19 cellular contexts compared by ENCODE assay signal in the genomic region with DNA sequence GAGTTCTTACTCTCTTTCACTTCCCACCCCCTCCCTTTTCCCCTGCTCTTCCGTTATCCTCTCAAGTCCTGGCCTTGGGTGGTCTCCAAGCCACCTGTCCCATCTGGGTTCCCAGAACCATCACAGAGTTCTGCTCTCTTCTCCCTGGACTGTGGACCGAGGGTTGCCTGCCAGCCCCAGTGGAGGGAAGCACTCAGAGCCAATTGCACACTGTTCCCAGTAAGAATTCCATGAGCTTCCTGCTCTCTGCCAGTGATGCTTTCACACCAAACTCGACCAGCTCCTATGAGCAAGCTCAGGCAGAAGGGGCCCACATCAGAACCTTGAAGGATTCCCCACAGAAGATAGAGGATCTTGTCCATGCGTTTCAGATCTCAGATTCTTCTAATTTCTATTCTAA. TPM values are rescaled to one million over a fixed set of nuclear protein-coding genes. Genes with fewer than 3 reads are reported as not detected.
DNase-seq lines count a peak whose midpoint lies in the region; ATAC-seq lines count a peak whose summit lies in the region.
"Had no signal": no experiment of that assay in that cellular context is flagged by ENCODE, and none has a peak within 500 bp of the region (broad histone marks: within the 10 kb centered on the region; RNA-seq: fewer than 3 reads in every experiment).

No MANE protein-coding gene starts in this region.

- ATAC-seq in GM18907 (IDR thresholded peaks at IDR 0.05; ENCODE audit: unreplicated experiment) = no peak
- ATAC-seq: A549; CD8-positive, alpha-beta T cell had no signal

- peak; percentile 36 for DNase-seq in activated effector memory CD4-positive, alpha-beta T cell treated with anti-CD3 and anti-CD28 coated beads, Interleukin-2, amount 50 U/mL, for 16 hours
- no peak for DNase-seq in activated effector memory CD4-positive, alpha-beta T cell treated with Interleukin-2 at 50 U/mL for 16 hours
- peak; percentile 55 for DNase-seq in cerebellum (ENCODE audit: low spot score)
- DNase-seq in mesenteric fat pad (ENCODE audit: low spot score) = peak; percentile 39
- DNase-seq in cardiac septum (ENCODE audit: low spot score) = no peak
- no peak for DNase-seq in stimulated activated CD4-positive, alpha-beta T cell treated with anti-CD3 and anti-CD28 coated beads, Interleukin-2, amount 100 ng/mL, for 48 hours
- DNase-seq: AML-193; Caco-2; Calu3; CD4-positive, alpha-beta T cell; CD8-positive, alpha-beta T cell; DMS53; DMS79; DND-41; EL; GF-D8 had no signal

- intact Hi-C loops in cardiac septum (cut with DNase I) = no loop called here

RNA-seq across cellular contexts. Expression of a gene that starts 20.1 kb away (rescaled TPM):
- total RNA-seq in cerebellum (6.1 TPM), mesenteric fat pad (49.3 TPM), cardiac septum (55.2 TPM)
- total RNA-seq: B cell had no signal

Comparison
In these comparisons a context has a peak if more than half of its experiments do, and no peak if none do; other contexts are left out.
1. DNase-seq: peak in activated effector memory CD4-positive, alpha-beta T cell treated with anti-CD3 and anti-CD28 coated beads, Interleukin-2, amount 50 U/mL, for 16 hours (single experiment), cerebellum (single experiment) and mesenteric fat pad (single experiment); none in activated effector memory CD4-positive, alpha-beta T cell treated with Interleukin-2 at 50 U/mL for 16 hours (single experiment), cardiac septum (single experiment) and stimulated activated CD4-positive, alpha-beta T cell treated with anti-CD3 and anti-CD28 coated beads, Interleukin-2, amount 100 ng/mL, for 48 hours (0 of 2).